18 cellular contexts compared by ENCODE assay signal in genomic region chr5:159199225-159199624, GRCh38. TPM values are rescaled to one million over a fixed set of nuclear protein-coding genes. Genes with fewer than 3 reads are reported as not detected.
DNase-seq lines count a peak whose midpoint lies in the region; ATAC-seq and TF ChIP-seq lines count a peak whose summit lies in the region.
"Had no signal": no experiment of that assay in that cellular context is flagged by ENCODE, and none has a peak within 500 bp of the region (broad histone marks: within the 10 kb centered on the region; RNA-seq: fewer than 3 reads in every experiment).

No MANE protein-coding gene starts in this region.

- H3K4me1 ChIP-seq in GM23338 (ENCODE audit: insufficient read depth) (no peaks in the 10 kb centered on the region), adrenal gland (replicated peaks in 1 of 2) (peaks cover 7 to 49% of the 10 kb centered on the region in 2 donors)

- no peaks in the 10 kb centered on the region for H3K9me3 ChIP-seq in adrenal gland (replicated peaks in 1 of 3)
- H3K9me3 ChIP-seq: lower lobe of right lung, thoracic aorta had no signal

- no peaks in the 10 kb centered on the region for H3F3A ChIP-seq in GM23338 (replicated peaks; ENCODE audit: low read depth)

- no peak overlapping the region for H3K4me2 ChIP-seq in GM23338
- H3K4me2 ChIP-seq: neural progenitor cell had no signal

- no peak overlapping the region for H2AFZ ChIP-seq in GM23338
- H2AFZ ChIP-seq: neural progenitor cell had no signal

- H3K9me2 ChIP-seq in GM23338 (ENCODE audit: insufficient read depth): no peaks in the 10 kb centered on the region

- ATAC-seq in GM23338 (no peak), activated B cell treated with CpG ODN at 0.5 μM for 24 hours (ENCODE audit: low read depth) (no peak), HG02610 (IDR thresholded peaks at IDR 0.05; ENCODE audit: unreplicated experiment) (no peak), HG03457 (IDR thresholded peaks at IDR 0.05; ENCODE audit: unreplicated experiment) (no peak)
- ATAC-seq in naive thymus-derived CD8-positive, alpha-beta T cell: no peak
- ATAC-seq: WTC11 had no signal

- H4K20me1 ChIP-seq in GM23338 (replicated peaks; ENCODE audit: insufficient read depth): peaks cover 15% of the 10 kb centered on the region

- 87 to 96% (median 92%) methylated on average over 3 of the region's 3 CpGs for WGBS in adrenal gland, 4 donors

- peaks cover 63% of the 10 kb centered on the region for H3K36me3 Mint-ChIP-seq in activated CD4-positive, alpha-beta T cell treated with anti-CD3 and anti-CD28 coated beads, Interleukin-2, amount 10 ng/mL, durations not matched to agents 24 days and 14 days (ENCODE audit: low read depth)
- peaks cover 8% of the 10 kb centered on the region; the same call in 2 of the 3 replicates for H3K36me3 Mint-ChIP-seq in GM23338 (ENCODE audit: low read depth)
- peaks cover 59% of the 10 kb centered on the region for H3K36me3 Mint-ChIP-seq in activated B cell treated with CpG ODN at 0.5 μM for 24 hours (ENCODE audit: low read depth)
- peaks cover 8 to 72% (median 11%) of the 10 kb centered on the region in 3 donors for H3K36me3 Mint-ChIP-seq in naive thymus-derived CD8-positive, alpha-beta T cell

- no peak overlapping the region for H3K4me3 Mint-ChIP-seq in activated CD4-positive, alpha-beta T cell treated with anti-CD3 and anti-CD28 coated beads, Interleukin-2, amount 10 ng/mL, durations not matched to agents 24 days and 14 days
- H3K4me3 Mint-ChIP-seq in GM23338 (no peak overlapping the region), activated B cell treated with CpG ODN at 0.5 μM for 24 hours (peak overlapping the region; percentile 73)
- H3K4me3 Mint-ChIP-seq in naive thymus-derived CD8-positive, alpha-beta T cell: peak overlapping the region in 6 of 10 donors; percentile 5 to 47 (median 29)
- H3K4me3 Mint-ChIP-seq: neural progenitor cell, WTC11 had no signal

- CTCF ChIA-PET in activated B cell treated with CpG ODN at 0.5 μM for 24 hours (lab: Charles Lee): interaction anchor here (1.0 to 2.2 kb wide), 3 partner anchors 9 to 87 kb away, joined by 3 to 15 read pairs (median 11); no protein-coding TSS in a partner anchor

- intact Hi-C loops in activated CD4-positive, alpha-beta T cell treated with anti-CD3 and anti-CD28 coated beads, Interleukin-2, amount 10 ng/mL, durations not matched to agents 24 days and 14 days (cut with micrococcal nuclease): no loop called here
- intact Hi-C loops in activated B cell treated with CpG ODN at 0.5 μM for 24 hours (cut with micrococcal nuclease) (loop anchor here (2.0 kb wide), 1 partner anchor 42 kb away; no protein-coding TSS in a partner anchor), adrenal gland (cut with DNase I) (no loop called here)

- H3K36me3 ChIP-seq in GM23338 (ENCODE audit: insufficient read depth): peaks cover 3% of the 10 kb centered on the region; the same call in 1 of the 2 replicates
- peaks cover 0 to 4% of the 10 kb centered on the region in 2 donors for H3K36me3 ChIP-seq in adrenal gland (replicated peaks in 1 of 2)

- no peaks in the 10 kb centered on the region for H3K27me3 ChIP-seq in GM23338 (ENCODE audit: insufficient read depth)
- no peaks in the 10 kb centered on the region for H3K27me3 ChIP-seq in adrenal gland
- H3K27me3 ChIP-seq: neural progenitor cell had no signal

- peak overlapping the region; percentile 48 for H3K27ac Mint-ChIP-seq in activated CD4-positive, alpha-beta T cell treated with anti-CD3 and anti-CD28 coated beads, Interleukin-2, amount 10 ng/mL, durations not matched to agents 24 days and 14 days
- H3K27ac Mint-ChIP-seq in GM23338 (peak overlapping the region; percentile 1; the same call in 1 of the 2 replicates), activated B cell treated with CpG ODN at 0.5 μM for 24 hours (peak overlapping the region; percentile 91)
- peak overlapping the region; percentile 41 to 84 (median 62) for H3K27ac Mint-ChIP-seq in naive thymus-derived CD8-positive, alpha-beta T cell
- H3K27ac Mint-ChIP-seq: neural progenitor cell, WTC11 had no signal

- no peak for TF ChIP-seq POLR2A in adrenal gland (IDR thresholded peaks at IDR 0.05)

- POLR2A ChIA-PET in activated B cell treated with CpG ODN at 0.5 μM for 24 hours (lab: Charles Lee): interaction anchor here (0.6 to 3.5 kb wide), 5 partner anchors 9 to 1806 kb away, joined by 3 to 49 read pairs (median 11); partner anchors contain the start of gene RNF145
- POLR2A ChIA-PET in naive thymus-derived CD8-positive, alpha-beta T cell (lab: Charles Lee): interaction anchor here (1.2 to 4.6 kb wide), 2 partner anchors 9 to 16 kb away, joined by 3 to 42 read pairs; no protein-coding TSS in a partner anchor

- H3K27me3 Mint-ChIP-seq in activated CD4-positive, alpha-beta T cell treated with anti-CD3 and anti-CD28 coated beads, Interleukin-2, amount 10 ng/mL, durations not matched to agents 24 days and 14 days: no peaks in the 10 kb centered on the region
- H3K27me3 Mint-ChIP-seq in GM23338 (ENCODE audit: insufficient read depth, low read depth, poor library complexity) (no peaks in the 10 kb centered on the region), activated B cell treated with CpG ODN at 0.5 μM for 24 hours (no peaks in the 10 kb centered on the region)
- H3K27me3 Mint-ChIP-seq in naive thymus-derived CD8-positive, alpha-beta T cell: no peaks in the 10 kb centered on the region

- TF ChIP-seq CTCF in GM23338 (conservative IDR thresholded peaks at IDR 0.05; ENCODE audit: low read depth in 2 of 2) (no peak), activated B cell treated with CpG ODN at 0.5 μM for 24 hours (IDR thresholded peaks at IDR 0.05) (no peak), adrenal gland (IDR thresholded peaks at IDR 0.05) (no peak)

- H3K4me3 ChIP-seq in GM23338 (no peak overlapping the region), adrenal gland (no peak overlapping the region)
- H3K4me3 ChIP-seq: coronary artery, lower lobe of right lung, neural progenitor cell, thoracic aorta had no signal

- DNase-seq in activated CD4-positive, alpha-beta T cell treated with anti-CD3 and anti-CD28 coated beads, Interleukin-2, amount 10 ng/mL, durations not matched to agents 24 days and 14 days: no peak
- DNase-seq in activated CD4-positive, alpha-beta T cell treated with anti-CD3 and anti-CD28 coated beads, Interleukin-2, amount 50 U/mL, for 4 hours: no peak
- no peak for DNase-seq in GM23338 (ENCODE audit: low spot score)
- no peak for DNase-seq in activated B cell treated with CpG ODN at 0.5 μM for 24 hours
- no peak for DNase-seq in naive thymus-derived CD8-positive, alpha-beta T cell
- no peak for DNase-seq in adrenal gland
- DNase-seq: activated T-cell treated with anti-CD3 and anti-CD28 coated beads for 4 hours, lower lobe of right lung, NCI-H1417, NCI-H226, retina had no signal

- no peaks in the 10 kb centered on the region for H3K9me3 Mint-ChIP-seq in activated CD4-positive, alpha-beta T cell treated with anti-CD3 and anti-CD28 coated beads, Interleukin-2, amount 10 ng/mL, durations not matched to agents 24 days and 14 days
- H3K9me3 Mint-ChIP-seq in GM23338: no peaks in the 10 kb centered on the region
- H3K9me3 Mint-ChIP-seq in activated B cell treated with CpG ODN at 0.5 μM for 24 hours: no peaks in the 10 kb centered on the region
- no peaks in the 10 kb centered on the region for H3K9me3 Mint-ChIP-seq in naive thymus-derived CD8-positive, alpha-beta T cell
- H3K9me3 Mint-ChIP-seq: neural progenitor cell, WTC11 had no signal

- H3K27ac ChIP-seq in GM23338 (ENCODE audit: low read depth) (no peak overlapping the region), adrenal gland (no peak overlapping the region)
- H3K27ac ChIP-seq: coronary artery, epithelial cell of prostate, lower lobe of right lung, neural progenitor cell, thoracic aorta had no signal

- peaks cover 56% of the 10 kb centered on the region for H3K4me1 Mint-ChIP-seq in activated CD4-positive, alpha-beta T cell treated with anti-CD3 and anti-CD28 coated beads, Interleukin-2, amount 10 ng/mL, durations not matched to agents 24 days and 14 days
- H3K4me1 Mint-ChIP-seq in GM23338 (peaks cover 7% of the 10 kb centered on the region; the same call in 2 of the 3 replicates), activated B cell treated with CpG ODN at 0.5 μM for 24 hours (peaks cover 66% of the 10 kb centered on the region)
- H3K4me1 Mint-ChIP-seq in naive thymus-derived CD8-positive, alpha-beta T cell: peaks cover 41 to 84% (median 81%) of the 10 kb centered on the region in 4 donors
- H3K4me1 Mint-ChIP-seq: neural progenitor cell had no signal

- peaks cover 61% of the 10 kb centered on the region for H3K79me2 ChIP-seq in GM23338 (replicated peaks; ENCODE audit: insufficient read depth)

TF ChIP-seq in GM23338, 12 proteins besides CTCF, POLR2A, EP300 and RAD21 (continues in another document):
- no peak for TF ChIP-seq POLR2AphosphoS5 (IDR thresholded peaks at IDR 0.05; ENCODE audit: low read depth)
- TF ChIP-seq STAT1 (IDR thresholded peaks at IDR 0.05; ENCODE audit: unreplicated experiment): no peak

RNA-seq across cellular contexts. Expression of gene RNF145, which starts 10.1 kb away (rescaled TPM):
- total RNA-seq in activated CD4-positive, alpha-beta T cell treated with anti-CD3 and anti-CD28 coated beads, Interleukin-2, amount 10 ng/mL, durations not matched to agents 24 days and 14 days: 141 and 149 TPM in 2 replicates
- 37.1 and 43.5 TPM in 2 replicates for total RNA-seq in GM23338 (2014; rRNA removed; shearing (Covaris generic))
- 15.6 and 16.4 TPM in 2 replicates for polyA plus RNA-seq in GM23338 (2016; fragmentation: Nextera tagmentation; extraction: Ambion mirVana)
- total RNA-seq in activated B cell treated with CpG ODN at 0.5 μM for 24 hours: 66.1 and 79.1 TPM in 2 replicates
- total RNA-seq in naive thymus-derived CD8-positive, alpha-beta T cell: 10 to 100 TPM; 46.8 to 54.2 TPM
- polyA plus RNA-seq in naive thymus-derived CD8-positive, alpha-beta T cell: 10 to 100 TPM in 1 of 3 donors, 1 to 10 TPM in 2; 6.3 to 11.2 (median 7.4) TPM
- total RNA-seq in adrenal gland: 100 to 1,000 TPM in 3 of 8 donors, 10 to 100 TPM in 5; 65.2 to 138 (median 76.7) TPM
- 10 to 100 TPM; 20.2 to 72.0 (median 22.5) TPM for polyA plus RNA-seq in adrenal gland

Comparison
In these comparisons a context has a peak if more than half of its experiments do, and no peak if none do; other contexts are left out.
1. H3K27ac Mint-ChIP-seq: peak in every context shown above with its lines; median percentile 91 in activated B cell treated with CpG ODN at 0.5 μM for 24 hours; 62 in naive thymus-derived CD8-positive, alpha-beta T cell; 48 in activated CD4-positive, alpha-beta T cell treated with anti-CD3 and anti-CD28 coated beads, Interleukin-2, amount 10 ng/mL, durations not matched to agents 24 days and 14 days; 1 in GM23338.
2. H3K4me3 Mint-ChIP-seq: peak in activated B cell treated with CpG ODN at 0.5 μM for 24 hours (single experiment) and naive thymus-derived CD8-positive, alpha-beta T cell (6 of 10); none in activated CD4-positive, alpha-beta T cell treated with anti-CD3 and anti-CD28 coated beads, Interleukin-2, amount 10 ng/mL, durations not matched to agents 24 days and 14 days (single experiment) and GM23338 (single experiment).